ENCODE assay signal across 21 cellular contexts in genomic region chr22:27848005-27848404, GRCh38. TPM values are rescaled to one million over a fixed set of nuclear protein-coding genes. Genes with fewer than 3 reads are reported as not detected.
DNase-seq lines count a peak whose midpoint lies in the region; ATAC-seq and TF ChIP-seq lines count a peak whose summit lies in the region.
"Had no signal": no experiment of that assay in that cellular context is flagged by ENCODE, and none has a peak within 500 bp of the region (broad histone marks: within the 10 kb centered on the region; RNA-seq: fewer than 3 reads in every experiment).

No MANE protein-coding gene starts in this region.

- H3K27ac Mint-ChIP-seq in activated CD8-positive, alpha-beta T cell treated with anti-CD3 and anti-CD28 coated beads for 36 hours: peak overlapping the region; percentile 5
- H3K27ac Mint-ChIP-seq in activated CD8-positive, alpha-beta T cell treated with anti-CD3 and anti-CD28 coated beads, Interleukin-2, amount 10 ng/mL, durations not matched to agents 7 days and 5 days: no peak overlapping the region
- peak overlapping the region; percentile 16 for H3K27ac Mint-ChIP-seq in activated T-helper 2 cell treated with anti-CD3 and anti-CD28 coated beads, Interferon-gamma antibody, Interleukin-2, Interleukin-4, amounts not matched to agents 10 μg/mL and 5 μg/mL and 100 μg/mL, durations not matched to agents 14 hours and 24 hours and 36 hours
- H3K27ac Mint-ChIP-seq in endothelial cell (ENCODE audit: unreplicated experiment): no peak overlapping the region
- H3K27ac Mint-ChIP-seq in stimulated activated naive B cell treated with anti-CD40 and anti-IgM and Interleukin-4, amounts not matched to agents 10 μg/mL and 1 μg/mL and 100 μg/mL, for 72 hours: peak overlapping the region; percentile 2
- H3K27ac Mint-ChIP-seq: CD14-positive monocyte had no signal

- intact Hi-C loops in activated CD8-positive, alpha-beta T cell treated with anti-CD3 and anti-CD28 coated beads for 36 hours (cut with micrococcal nuclease): no loop called here
- intact Hi-C loops in activated T-helper 2 cell treated with anti-CD3 and anti-CD28 coated beads, Interferon-gamma antibody, Interleukin-2, Interleukin-4, amounts not matched to agents 10 μg/mL and 5 μg/mL and 100 μg/mL, durations not matched to agents 14 hours and 24 hours and 36 hours (cut with micrococcal nuclease): no loop called here

- no peaks in the 10 kb centered on the region for H3K9me3 Mint-ChIP-seq in activated CD8-positive, alpha-beta T cell treated with anti-CD3 and anti-CD28 coated beads for 36 hours
- H3K9me3 Mint-ChIP-seq in activated CD8-positive, alpha-beta T cell treated with anti-CD3 and anti-CD28 coated beads, Interleukin-2, amount 10 ng/mL, durations not matched to agents 7 days and 5 days (ENCODE audit: insufficient read depth): no peaks in the 10 kb centered on the region
- H3K9me3 Mint-ChIP-seq in activated T-helper 2 cell treated with anti-CD3 and anti-CD28 coated beads, Interferon-gamma antibody, Interleukin-2, Interleukin-4, amounts not matched to agents 10 μg/mL and 5 μg/mL and 100 μg/mL, durations not matched to agents 14 hours and 24 hours and 36 hours: no peaks in the 10 kb centered on the region
- no peaks in the 10 kb centered on the region for H3K9me3 Mint-ChIP-seq in endothelial cell (ENCODE audit: unreplicated experiment)
- no peaks in the 10 kb centered on the region for H3K9me3 Mint-ChIP-seq in stimulated activated naive B cell treated with anti-CD40 and anti-IgM and Interleukin-4, amounts not matched to agents 10 μg/mL and 1 μg/mL and 100 μg/mL, for 72 hours
- H3K9me3 Mint-ChIP-seq: CD14-positive monocyte had no signal

- no peak for TF ChIP-seq CTCF in activated CD8-positive, alpha-beta T cell treated with anti-CD3 and anti-CD28 coated beads for 36 hours (IDR thresholded peaks at IDR 0.05)
- TF ChIP-seq CTCF in endothelial cell (IDR thresholded peaks at IDR 0.05; ENCODE audit: unreplicated experiment): no peak

- peaks cover 44% of the 10 kb centered on the region for H3K36me3 Mint-ChIP-seq in activated CD8-positive, alpha-beta T cell treated with anti-CD3 and anti-CD28 coated beads for 36 hours (ENCODE audit: low read depth)
- H3K36me3 Mint-ChIP-seq in activated CD8-positive, alpha-beta T cell treated with anti-CD3 and anti-CD28 coated beads, Interleukin-2, amount 10 ng/mL, durations not matched to agents 7 days and 5 days (ENCODE audit: low read depth): peaks cover 38% of the 10 kb centered on the region
- peaks cover 47% of the 10 kb centered on the region for H3K36me3 Mint-ChIP-seq in activated T-helper 2 cell treated with anti-CD3 and anti-CD28 coated beads, Interferon-gamma antibody, Interleukin-2, Interleukin-4, amounts not matched to agents 10 μg/mL and 5 μg/mL and 100 μg/mL, durations not matched to agents 14 hours and 24 hours and 36 hours (ENCODE audit: low read depth)
- H3K36me3 Mint-ChIP-seq in endothelial cell (ENCODE audit: low read depth, unreplicated experiment): peaks cover 28% of the 10 kb centered on the region
- H3K36me3 Mint-ChIP-seq in stimulated activated naive B cell treated with anti-CD40 and anti-IgM and Interleukin-4, amounts not matched to agents 10 μg/mL and 1 μg/mL and 100 μg/mL, for 72 hours: peaks cover 51 to 69% of the 10 kb centered on the region in 2 donors

- no peaks in the 10 kb centered on the region for H3K27me3 Mint-ChIP-seq in activated CD8-positive, alpha-beta T cell treated with anti-CD3 and anti-CD28 coated beads for 36 hours
- H3K27me3 Mint-ChIP-seq in activated CD8-positive, alpha-beta T cell treated with anti-CD3 and anti-CD28 coated beads, Interleukin-2, amount 10 ng/mL, durations not matched to agents 7 days and 5 days (ENCODE audit: low read depth): no peaks in the 10 kb centered on the region
- H3K27me3 Mint-ChIP-seq in activated T-helper 2 cell treated with anti-CD3 and anti-CD28 coated beads, Interferon-gamma antibody, Interleukin-2, Interleukin-4, amounts not matched to agents 10 μg/mL and 5 μg/mL and 100 μg/mL, durations not matched to agents 14 hours and 24 hours and 36 hours (ENCODE audit: low read depth): no peaks in the 10 kb centered on the region
- H3K27me3 Mint-ChIP-seq in endothelial cell (ENCODE audit: unreplicated experiment): peaks cover 3% of the 10 kb centered on the region
- no peaks in the 10 kb centered on the region for H3K27me3 Mint-ChIP-seq in stimulated activated naive B cell treated with anti-CD40 and anti-IgM and Interleukin-4, amounts not matched to agents 10 μg/mL and 1 μg/mL and 100 μg/mL, for 72 hours

- POLR2A ChIA-PET in activated CD8-positive, alpha-beta T cell treated with anti-CD3 and anti-CD28 coated beads for 36 hours (lab: Charles Lee): no interaction called here
- POLR2A ChIA-PET in activated CD8-positive, alpha-beta T cell treated with anti-CD3 and anti-CD28 coated beads, Interleukin-2, amount 10 ng/mL, durations not matched to agents 7 days and 5 days (lab: Charles Lee): no interaction called here

- no peak overlapping the region for H3K4me3 Mint-ChIP-seq in activated CD8-positive, alpha-beta T cell treated with anti-CD3 and anti-CD28 coated beads for 36 hours
- H3K4me3 Mint-ChIP-seq in activated CD8-positive, alpha-beta T cell treated with anti-CD3 and anti-CD28 coated beads, Interleukin-2, amount 10 ng/mL, durations not matched to agents 7 days and 5 days: no peak overlapping the region
- no peak overlapping the region for H3K4me3 Mint-ChIP-seq in activated T-helper 2 cell treated with anti-CD3 and anti-CD28 coated beads, Interferon-gamma antibody, Interleukin-2, Interleukin-4, amounts not matched to agents 10 μg/mL and 5 μg/mL and 100 μg/mL, durations not matched to agents 14 hours and 24 hours and 36 hours (ENCODE audit: low read depth)
- H3K4me3 Mint-ChIP-seq in endothelial cell (ENCODE audit: unreplicated experiment): peak overlapping the region; percentile 50
- no peak overlapping the region for H3K4me3 Mint-ChIP-seq in stimulated activated naive B cell treated with anti-CD40 and anti-IgM and Interleukin-4, amounts not matched to agents 10 μg/mL and 1 μg/mL and 100 μg/mL, for 72 hours
- H3K4me3 Mint-ChIP-seq: CD14-positive monocyte had no signal

- DNase-seq in activated CD8-positive, alpha-beta T cell treated with anti-CD3 and anti-CD28 coated beads for 36 hours: no peak
- no peak for DNase-seq in activated CD8-positive, alpha-beta T cell treated with anti-CD3 and anti-CD28 coated beads, Interleukin-2, amount 10 ng/mL, durations not matched to agents 7 days and 5 days
- DNase-seq in activated T-helper 2 cell treated with anti-CD3 and anti-CD28 coated beads, Interferon-gamma antibody, Interleukin-2, Interleukin-4, amounts not matched to agents 10 μg/mL and 5 μg/mL and 100 μg/mL, durations not matched to agents 14 hours and 24 hours and 36 hours (ENCODE audit: low spot score): no peak
- DNase-seq in endothelial cell (ENCODE audit: low spot score): no peak
- DNase-seq in stimulated activated naive B cell treated with anti-CD40 and anti-IgM and Interleukin-4, amounts not matched to agents 10 μg/mL and 1 μg/mL and 100 μg/mL, for 72 hours: no peak
- no peak for DNase-seq in DMS 273 treated with DMSO at 0.1 percent for 48 hours (lab: John Stamatoyannopoulos, UW)
- no peak for DNase-seq in NCI-H510A treated with DMSO at 0.1 percent for 48 hours (lab: John Stamatoyannopoulos, UW)
- DNase-seq: 8988T, GDM1, GM23248, KG1, NCI-H1417 treated with DMSO at 0.1 percent for 48 hours, NCI-H187 treated with DMSO at 0.1 percent for 48 hours, NCI-H345, NCI-H526, PC-3, RPMI8226, SHP77 treated with DMSO at 0.1 percent for 48 hours had no signal

- H3K4me1 Mint-ChIP-seq in activated CD8-positive, alpha-beta T cell treated with anti-CD3 and anti-CD28 coated beads for 36 hours (ENCODE audit: low read depth): peaks cover 2% of the 10 kb centered on the region
- peaks cover 4% of the 10 kb centered on the region for H3K4me1 Mint-ChIP-seq in activated CD8-positive, alpha-beta T cell treated with anti-CD3 and anti-CD28 coated beads, Interleukin-2, amount 10 ng/mL, durations not matched to agents 7 days and 5 days (ENCODE audit: low read depth)
- H3K4me1 Mint-ChIP-seq in activated T-helper 2 cell treated with anti-CD3 and anti-CD28 coated beads, Interferon-gamma antibody, Interleukin-2, Interleukin-4, amounts not matched to agents 10 μg/mL and 5 μg/mL and 100 μg/mL, durations not matched to agents 14 hours and 24 hours and 36 hours (ENCODE audit: low read depth): peaks cover 10% of the 10 kb centered on the region
- H3K4me1 Mint-ChIP-seq in endothelial cell (ENCODE audit: unreplicated experiment): peaks cover 44% of the 10 kb centered on the region
- peaks cover 8 to 17% of the 10 kb centered on the region in 2 donors for H3K4me1 Mint-ChIP-seq in stimulated activated naive B cell treated with anti-CD40 and anti-IgM and Interleukin-4, amounts not matched to agents 10 μg/mL and 1 μg/mL and 100 μg/mL, for 72 hours
- H3K4me1 Mint-ChIP-seq: CD14-positive monocyte had no signal

- no peak for ATAC-seq in activated CD8-positive, alpha-beta T cell treated with anti-CD3 and anti-CD28 coated beads for 36 hours
- ATAC-seq in activated CD8-positive, alpha-beta T cell treated with anti-CD3 and anti-CD28 coated beads, Interleukin-2, amount 10 ng/mL, durations not matched to agents 7 days and 5 days: no peak
- no peak for ATAC-seq in stimulated activated naive B cell treated with anti-CD40 and anti-IgM and Interleukin-4, amounts not matched to agents 10 μg/mL and 1 μg/mL and 100 μg/mL, for 72 hours (replicated peaks)
- ATAC-seq in GM18505 (IDR thresholded peaks at IDR 0.05; ENCODE audit: unreplicated experiment): no peak
- ATAC-seq: HCT116, PC-3 had no signal

- TF ChIP-seq POLR2A in GM18505 (IDR thresholded peaks at IDR 0.05; ENCODE audit: borderline replicate concordance, extremely low read depth, insufficient read depth, insufficient read length): no peak

- CTCF ChIA-PET in activated CD8-positive, alpha-beta T cell treated with anti-CD3 and anti-CD28 coated beads for 36 hours (lab: Charles Lee): interaction anchor here (0.8 kb wide), 1 partner anchor 28 kb away, joined by 3 read pairs; no protein-coding TSS in a partner anchor
- CTCF ChIA-PET in activated CD8-positive, alpha-beta T cell treated with anti-CD3 and anti-CD28 coated beads, Interleukin-2, amount 10 ng/mL, durations not matched to agents 7 days and 5 days (lab: Charles Lee): no interaction called here

RNA-seq across cellular contexts. Expression of gene MN1, which starts 46.4 kb away (rescaled TPM):
- total RNA-seq in activated CD8-positive, alpha-beta T cell treated with anti-CD3 and anti-CD28 coated beads for 36 hours: under 1 TPM; 0.11 to 0.16 TPM
- under 1 TPM; 0.11 to 0.13 TPM for total RNA-seq in activated CD8-positive, alpha-beta T cell treated with anti-CD3 and anti-CD28 coated beads, Interleukin-2, amount 10 ng/mL, durations not matched to agents 7 days and 5 days
- 0.09 and 0.16 TPM in 2 replicates for total RNA-seq in activated T-helper 2 cell treated with anti-CD3 and anti-CD28 coated beads, Interferon-gamma antibody, Interleukin-2, Interleukin-4, amounts not matched to agents 10 μg/mL and 5 μg/mL and 100 μg/mL, durations not matched to agents 14 hours and 24 hours and 36 hours
- 9.9 TPM for total RNA-seq in endothelial cell (ENCODE audit: unreplicated experiment)

Comparison
In these comparisons a context has a peak if more than half of its experiments do, and no peak if none do; other contexts are left out.
1. H3K27ac Mint-ChIP-seq: peak in activated CD8-positive, alpha-beta T cell treated with anti-CD3 and anti-CD28 coated beads for 36 hours (single experiment), activated T-helper 2 cell treated with anti-CD3 and anti-CD28 coated beads, Interferon-gamma antibody, Interleukin-2, Interleukin-4, amounts not matched to agents 10 μg/mL and 5 μg/mL and 100 μg/mL, durations not matched to agents 14 hours and 24 hours and 36 hours (single experiment) and stimulated activated naive B cell treated with anti-CD40 and anti-IgM and Interleukin-4, amounts not matched to agents 10 μg/mL and 1 μg/mL and 100 μg/mL, for 72 hours (single experiment); none in activated CD8-positive, alpha-beta T cell treated with anti-CD3 and anti-CD28 coated beads, Interleukin-2, amount 10 ng/mL, durations not matched to agents 7 days and 5 days (single experiment) and endothelial cell (single experiment).